Comparison of ENCODE assay signal across 26 cellular contexts in genomic region chr5:172718527-172719114, GRCh38. TPM values are rescaled to one million over a fixed set of nuclear protein-coding genes. Genes with fewer than 3 reads are reported as not detected.
DNase-seq lines count a peak whose midpoint lies in the region; ATAC-seq, FAIRE-seq and TF ChIP-seq lines count a peak whose summit lies in the region.
"Had no signal": no experiment of that assay in that cellular context is flagged by ENCODE, and none has a peak within 500 bp of the region (broad histone marks: within the 10 kb centered on the region; RNA-seq: fewer than 3 reads in every experiment).

No MANE protein-coding gene starts in this region.

- no peaks in the 10 kb centered on the region for H3K79me2 ChIP-seq in H1 (ENCODE audit: control insufficient read depth in 1 of 2, insufficient read depth in 2 of 2, low read length in 2 of 2)

- TF ChIP-seq RAD21 in IMR-90 (IDR thresholded peaks at IDR 0.05; ENCODE audit: low read length) (no peak), H1 (IDR thresholded peaks at IDR 0.05 in 1 of 2, conservative IDR thresholded peaks at IDR 0.05 in 1 of 2; ENCODE audit: low read depth in 2 of 2, low read length in 2 of 2) (no peak)

- intact Hi-C loops in natural killer cell (cut with micrococcal nuclease) (no loop called here), IMR-90 (cut with micrococcal nuclease) (loop anchor here (10.0 kb wide), 2 partner anchors 116 to 186 kb away; partner anchors contain the start of gene ERGIC1)

- no peak overlapping the region for H3K27ac Mint-ChIP-seq in natural killer cell treated with Interleukin-12 subunit alpha and Interleukin-12 subunit beta and Interleukin-15 and Interleukin-18, amount 100 ng/mL, for 72 hours
- no peak overlapping the region for H3K27ac Mint-ChIP-seq in natural killer cell
- H3K27ac Mint-ChIP-seq in stimulated activated naive B cell treated with anti-CD40 and anti-IgM and Interleukin-4, amounts not matched to agents 10 μg/mL and 1 μg/mL and 100 μg/mL, for 72 hours, result no peak overlapping the region
- H3K27ac Mint-ChIP-seq: CD14-positive monocyte; CD4-positive, alpha-beta T cell; H9 had no signal

- H2BK120ac ChIP-seq in IMR-90 (ENCODE audit: low read depth, low read length) (peak overlapping the region; percentile 53), H1 (replicated peaks; ENCODE audit: low read depth, low read length) (no peak overlapping the region), mesenchymal stem cell (ENCODE audit: low read depth, low read length) (no peak overlapping the region)

- H2AK9ac ChIP-seq in IMR-90 (replicated peaks; ENCODE audit: low read depth, low read length, poor library complexity), result no peak overlapping the region

- peaks cover 11 to 22% of the 10 kb centered on the region in 2 donors for H3K27me3 Mint-ChIP-seq in natural killer cell treated with Interleukin-12 subunit alpha and Interleukin-12 subunit beta and Interleukin-15 and Interleukin-18, amount 100 ng/mL, for 72 hours
- peaks cover 21 to 34% of the 10 kb centered on the region in 2 donors for H3K27me3 Mint-ChIP-seq in natural killer cell (ENCODE audit: low read depth in 2 of 2)
- H3K27me3 Mint-ChIP-seq in stimulated activated naive B cell treated with anti-CD40 and anti-IgM and Interleukin-4, amounts not matched to agents 10 μg/mL and 1 μg/mL and 100 μg/mL, for 72 hours, result peaks cover 0 to 5% of the 10 kb centered on the region in 2 donors
- H3K27me3 Mint-ChIP-seq: CD4-positive, alpha-beta T cell; CD8-positive, alpha-beta memory T cell had no signal

- CTCF ChIA-PET in IMR-90 (lab: Yijun Ruan, JAX) (no interaction called here), H1 (lab: Charles Lee; ENCODE audit: partially characterized antibody) (interaction anchor here (0.6 to 1.4 kb wide), 3 partner anchors 12 to 193 kb away, joined by 3 to 4 read pairs (median 3); no protein-coding TSS in a partner anchor)

- peak overlapping the region; percentile 84 for H2AK5ac ChIP-seq in IMR-90 (ENCODE audit: low read depth, low read length)
- 0 out of 2 replicates have a peak overlapping the region, but pooled peaks have one; percentile 54 for H2AK5ac ChIP-seq in H1 (ENCODE audit: low read depth, low read length)
- no peak overlapping the region for H2AK5ac ChIP-seq in mesenchymal stem cell (ENCODE audit: low read length, severe bottlenecking)

- no peak overlapping the region for H4K91ac ChIP-seq in IMR-90 (ENCODE audit: insufficient read depth, low read depth, low read length)
- H4K91ac ChIP-seq in H1 (replicated peaks; ENCODE audit: insufficient read length, low read length), result no peak overlapping the region
- no peak overlapping the region for H4K91ac ChIP-seq in mesenchymal stem cell (ENCODE audit: low read length)

- no peaks in the 10 kb centered on the region for H3K27me3 ChIP-seq in IMR-90 (ENCODE audit: control insufficient read depth, insufficient read depth, low read length)
- H3K27me3 ChIP-seq in H1 (replicated peaks in 1 of 4; ENCODE audit: control insufficient read depth in 3 of 4, extremely low read depth in 1 of 4, insufficient read depth in 3 of 4, low read length in 3 of 4), result peaks cover 0 to 14% (median 8%) of the 10 kb centered on the region in 4 experiments; a peak in 4 of 7 replicates
- no peaks in the 10 kb centered on the region for H3K27me3 ChIP-seq in mesenchymal stem cell (ENCODE audit: control insufficient read depth in 1 of 2, insufficient read depth in 1 of 2, low read length in 2 of 2)
- H3K27me3 ChIP-seq: BE2C; BLaER1 treated with 17β-estradiol and CSF1 and Interleukin-3, amounts not matched to agents 10 nM and 100 nM had no signal

- H3K4me1 ChIP-seq in IMR-90 (ENCODE audit: control insufficient read depth, insufficient read depth, low read length) (peaks cover 11% of the 10 kb centered on the region), H1 (replicated peaks in 1 of 4; ENCODE audit: control insufficient read depth in 3 of 4, insufficient read depth in 4 of 4, low read length in 3 of 4) (peaks cover 0 to 3% (median 2%) of the 10 kb centered on the region in 4 experiments; a peak in 2 of 7 replicates), mesenchymal stem cell (ENCODE audit: control insufficient read depth, insufficient read depth, low read depth, low read length) (peaks cover 10% of the 10 kb centered on the region)
- H3K4me1 ChIP-seq: BE2C had no signal

- no peak overlapping the region for H2BK12ac ChIP-seq in H1 (ENCODE audit: low read depth, low read length)
- H2BK12ac ChIP-seq in mesenchymal stem cell (ENCODE audit: low read length in 2 of 2), result no peak overlapping the region

- H2BK5ac ChIP-seq in IMR-90 (ENCODE audit: low read depth, low read length, poor library complexity, severe bottlenecking) (peak overlapping the region; percentile 45), H1 (ENCODE audit: low read depth, low read length) (0 out of 2 replicates have a peak overlapping the region, but pooled peaks have one; percentile 20), mesenchymal stem cell (ENCODE audit: low read depth, low read length, poor library complexity, severe bottlenecking) (no peak overlapping the region)

- no peak overlapping the region for H3K4me3 Mint-ChIP-seq in natural killer cell treated with Interleukin-12 subunit alpha and Interleukin-12 subunit beta and Interleukin-15 and Interleukin-18, amount 100 ng/mL, for 72 hours
- no peak overlapping the region for H3K4me3 Mint-ChIP-seq in natural killer cell
- no peak overlapping the region for H3K4me3 Mint-ChIP-seq in stimulated activated naive B cell treated with anti-CD40 and anti-IgM and Interleukin-4, amounts not matched to agents 10 μg/mL and 1 μg/mL and 100 μg/mL, for 72 hours
- H3K4me3 Mint-ChIP-seq: CD14-positive monocyte; CD4-positive, alpha-beta T cell; CD8-positive, alpha-beta memory T cell; H9 had no signal

- H3K4ac ChIP-seq in IMR-90 (ENCODE audit: low read depth, low read length) (0 out of 2 replicates have a peak overlapping the region, but pooled peaks have one; percentile 22), H1 (replicated peaks; ENCODE audit: insufficient read length, low read depth, low read length) (no peak overlapping the region), mesenchymal stem cell (ENCODE audit: low read depth in 1 of 2, low read length in 2 of 2) (no peak overlapping the region)

- H3K9ac ChIP-seq in IMR-90 (ENCODE audit: low read depth, low read length) (no peak overlapping the region), H1 (replicated peaks in 1 of 4; ENCODE audit: extremely low read depth in 1 of 4, low read depth in 3 of 4, low read length in 3 of 4) (no peak overlapping the region), mesenchymal stem cell (ENCODE audit: low read length) (no peak overlapping the region)
- H3K9ac ChIP-seq: BLaER1 treated with 17β-estradiol and CSF1 and Interleukin-3, amounts not matched to agents 10 nM and 100 nM; GM23248 had no signal

- peak overlapping the region; percentile 46; the same call in 2 of the 3 replicates for H2BK15ac ChIP-seq in IMR-90 (ENCODE audit: low read depth, low read length)
- no peak overlapping the region for H2BK15ac ChIP-seq in H1 (ENCODE audit: low read length)
- no peak overlapping the region for H2BK15ac ChIP-seq in mesenchymal stem cell (ENCODE audit: low read depth, poor library complexity, severe bottlenecking)

- peaks cover 6% of the 10 kb centered on the region; the same call in 1 of the 2 replicates for H3K9me1 ChIP-seq in IMR-90 (ENCODE audit: insufficient read depth, low read length)

- no peak for TF ChIP-seq CTCF in natural killer cell (IDR thresholded peaks at IDR 0.05)
- TF ChIP-seq CTCF in IMR-90 (conservative IDR thresholded peaks at IDR 0.05; ENCODE audit: low read depth, low read length), result no peak
- TF ChIP-seq CTCF in H1 (IDR thresholded peaks at IDR 0.05; ENCODE audit: control extremely low read depth in 1 of 3, insufficient read depth in 1 of 3, low read depth in 1 of 3, low read length in 3 of 3), result no peak

- H3K56ac ChIP-seq in IMR-90 (ENCODE audit: extremely low read depth, insufficient read depth, low read length), result no peak overlapping the region
- H3K56ac ChIP-seq in H1 (replicated peaks; ENCODE audit: insufficient read length, low read depth, low read length), result peak overlapping the region; percentile 66

- WGBS in IMR-90 (ENCODE audit: extremely low coverage in 2 of 2, insufficient read length in 1 of 2), 2 experiments, result 79 to 100% methylated on average over 2 to 3 of the region's 3 CpGs
- WGBS in H1 (ENCODE audit: extremely low coverage in 1 of 2, insufficient coverage in 1 of 2, insufficient read length in 1 of 2, insufficient replicate concordance in 2 of 2, low coverage in 1 of 2, low lambda C conversion rate in 2 of 2, missing lambda C conversion rate in 1 of 2), 2 experiments, result 76 to 100% methylated on average over 2 to 3 of the region's 3 CpGs
- 92% methylated on average over 3 of the region's 3 CpGs for WGBS in mesenchymal stem cell

- dilution Hi-C loops in IMR-90 (cut with HindIII; ENCODE audit: low sequenced_read_pairs, unreplicated experiment), result no loop called here

- BruUV-seq in IMR-90 (replicated peaks; lab: Mats Ljungman, UMichigan), result no TSS peak

- H2BK20ac ChIP-seq in IMR-90 (ENCODE audit: low read depth, low read length) (no peak overlapping the region), H1 (ENCODE audit: low read length) (no peak overlapping the region)

- TF ChIP-seq EP300 in H1 (IDR thresholded peaks at IDR 0.05; ENCODE audit: borderline replicate concordance in 1 of 2, low read depth in 2 of 2, low read length in 2 of 2), result no peak

- no peak for ATAC-seq in natural killer cell treated with Interleukin-12 subunit alpha and Interleukin-12 subunit beta and Interleukin-15 and Interleukin-18, amount 100 ng/mL, for 72 hours
- ATAC-seq in natural killer cell (no peak), IMR-90 (ENCODE audit: low read depth) (no peak), HG03439 (IDR thresholded peaks at IDR 0.05; ENCODE audit: unreplicated experiment) (no peak)
- no peak for ATAC-seq in stimulated activated naive B cell treated with anti-CD40 and anti-IgM and Interleukin-4, amounts not matched to agents 10 μg/mL and 1 μg/mL and 100 μg/mL, for 72 hours (replicated peaks)
- ATAC-seq: A549, GM12878, HCT116 had no signal

- H4K5ac ChIP-seq in IMR-90 (ENCODE audit: low read depth, low read length), result no peak overlapping the region
- no peak overlapping the region for H4K5ac ChIP-seq in H1 (ENCODE audit: insufficient read length, low read depth, low read length)

- no peak overlapping the region for H4K8ac ChIP-seq in IMR-90 (ENCODE audit: low read depth in 2 of 2, low read length in 2 of 2)
- H4K8ac ChIP-seq in H1 (ENCODE audit: extremely low read depth, insufficient read depth, low read length), result no peak overlapping the region
- no peak overlapping the region for H4K8ac ChIP-seq in mesenchymal stem cell (ENCODE audit: low read length)

- no peak overlapping the region for H3K27ac ChIP-seq in IMR-90 (ENCODE audit: insufficient read depth, low read length)
- no peak overlapping the region for H3K27ac ChIP-seq in H1 (ENCODE audit: low read depth, low read length)
- H3K27ac ChIP-seq in mesenchymal stem cell (ENCODE audit: low read length, poor library complexity, severe bottlenecking), result no peak overlapping the region
- H3K27ac ChIP-seq: BLaER1 treated with 17β-estradiol and CSF1 and Interleukin-3, amounts not matched to agents 10 nM and 100 nM; GM23248 had no signal

- no peaks in the 10 kb centered on the region for H3K9me3 Mint-ChIP-seq in natural killer cell treated with Interleukin-12 subunit alpha and Interleukin-12 subunit beta and Interleukin-15 and Interleukin-18, amount 100 ng/mL, for 72 hours
- H3K9me3 Mint-ChIP-seq in natural killer cell, result no peaks in the 10 kb centered on the region
- H3K9me3 Mint-ChIP-seq in stimulated activated naive B cell treated with anti-CD40 and anti-IgM and Interleukin-4, amounts not matched to agents 10 μg/mL and 1 μg/mL and 100 μg/mL, for 72 hours, result no peaks in the 10 kb centered on the region
- H3K9me3 Mint-ChIP-seq: CD14-positive monocyte; CD4-positive, alpha-beta T cell; CD8-positive, alpha-beta memory T cell; H9 had no signal

- H3K4me2 ChIP-seq in IMR-90 (ENCODE audit: low read depth, low read length), result no peak overlapping the region
- H3K4me2 ChIP-seq in H1 (ENCODE audit: insufficient read depth in 1 of 2, low read depth in 2 of 2, low read length in 2 of 2), result no peak overlapping the region
- no peak overlapping the region for H3K4me2 ChIP-seq in mesenchymal stem cell (ENCODE audit: low read length, poor library complexity, severe bottlenecking)
- H3K4me2 ChIP-seq: A549 had no signal

- H3K23ac ChIP-seq in IMR-90 (ENCODE audit: low read depth, low read length) (no peak overlapping the region), H1 (ENCODE audit: insufficient read length) (no peak overlapping the region), mesenchymal stem cell (ENCODE audit: low read length in 2 of 2) (no peak overlapping the region)

- no peaks in the 10 kb centered on the region for H3K36me3 Mint-ChIP-seq in natural killer cell treated with Interleukin-12 subunit alpha and Interleukin-12 subunit beta and Interleukin-15 and Interleukin-18, amount 100 ng/mL, for 72 hours
- no peaks in the 10 kb centered on the region for H3K36me3 Mint-ChIP-seq in natural killer cell
- no peaks in the 10 kb centered on the region for H3K36me3 Mint-ChIP-seq in stimulated activated naive B cell treated with anti-CD40 and anti-IgM and Interleukin-4, amounts not matched to agents 10 μg/mL and 1 μg/mL and 100 μg/mL, for 72 hours
- H3K36me3 Mint-ChIP-seq: CD14-positive monocyte; CD8-positive, alpha-beta memory T cell had no signal

- H3K14ac ChIP-seq in IMR-90 (replicated peaks; ENCODE audit: low read depth, low read length) (no peak overlapping the region; the same call in 1 of the 2 replicates), H1 (ENCODE audit: insufficient read length) (no peak overlapping the region), mesenchymal stem cell (ENCODE audit: low read length in 2 of 2) (no peak overlapping the region)

- H3K18ac ChIP-seq in IMR-90 (ENCODE audit: low read depth, low read length), result no peak overlapping the region
- no peak overlapping the region for H3K18ac ChIP-seq in H1 (ENCODE audit: extremely low read depth, low read length)
- no peak overlapping the region for H3K18ac ChIP-seq in mesenchymal stem cell (ENCODE audit: low read depth in 1 of 2, low read length in 2 of 2)

- H3K23me2 ChIP-seq in H1 (ENCODE audit: low read depth, low read length), result peaks cover 8% of the 10 kb centered on the region; the same call in 1 of the 2 replicates

- H3K79me1 ChIP-seq in IMR-90 (ENCODE audit: low read depth in 1 of 2, low read length in 2 of 2), result peaks cover 0 to 5% of the 10 kb centered on the region in 2 experiments; a peak in 2 of 4 replicates
- H3K79me1 ChIP-seq in H1 (ENCODE audit: low read depth, low read length), result no peaks in the 10 kb centered on the region
- H3K79me1 ChIP-seq in mesenchymal stem cell (replicated peaks; ENCODE audit: low read length, poor library complexity, severe bottlenecking), result no peaks in the 10 kb centered on the region

- H4K20me1 ChIP-seq in IMR-90 (ENCODE audit: insufficient read depth, low read length) (no peaks in the 10 kb centered on the region), H1 (replicated peaks in 1 of 2; ENCODE audit: control insufficient read depth in 1 of 2, insufficient read depth in 2 of 2, low read length in 2 of 2) (peaks cover 2 to 4% of the 10 kb centered on the region in 2 experiments)
- H4K20me1 ChIP-seq: BLaER1 treated with 17β-estradiol and CSF1 and Interleukin-3, amounts not matched to agents 10 nM and 100 nM had no signal

- POLR2A ChIA-PET in IMR-90 (lab: Charles Lee; ENCODE audit: unreplicated experiment), result no interaction called here
- POLR2A ChIA-PET in H1 (lab: Charles Lee; ENCODE audit: partially characterized antibody), result no interaction called here

- no peak for TF ChIP-seq POLR2A in IMR-90 (IDR thresholded peaks at IDR 0.05; ENCODE audit: low read depth, low read length)
- TF ChIP-seq POLR2A in H1 (IDR thresholded peaks at IDR 0.05; ENCODE audit: control extremely low read depth in 1 of 2, low read depth in 2 of 2, low read length in 2 of 2), result no peak

- H2AFZ ChIP-seq in IMR-90 (replicated peaks; ENCODE audit: low read length, poor library complexity) (no peak overlapping the region), H1 (ENCODE audit: low read length) (no peak overlapping the region), mesenchymal stem cell (ENCODE audit: low read depth, low read length) (no peak overlapping the region)
- H2AFZ ChIP-seq: GM23248 had no signal

- DNase-seq in natural killer cell treated with Interleukin-12 subunit alpha and Interleukin-12 subunit beta and Interleukin-15 and Interleukin-18, amount 100 ng/mL, for 72 hours (ENCODE audit: low spot score), result peak; percentile 1
- DNase-seq in natural killer cell (no peak), IMR-90 (no peak), H1 (ENCODE audit: low read depth in 1 of 2, low spot score in 2 of 2) (no peak), mesenchymal stem cell (no peak)
- no peak for DNase-seq in stimulated activated naive B cell treated with anti-CD40 and anti-IgM and Interleukin-4, amounts not matched to agents 10 μg/mL and 1 μg/mL and 100 μg/mL, for 72 hours
- DNase-seq: 8988T; ACHN; AML-193; BE2C; CD4-positive, alpha-beta T cell; CD8-positive, alpha-beta memory T cell; DMS 273 treated with DMSO at 0.1 percent for 48 hours; DMS79; EL; GDM1; H9 had no signal

- H3K4me1 Mint-ChIP-seq in natural killer cell treated with Interleukin-12 subunit alpha and Interleukin-12 subunit beta and Interleukin-15 and Interleukin-18, amount 100 ng/mL, for 72 hours (ENCODE audit: low read depth in 2 of 2), result peaks cover 22 to 32% of the 10 kb centered on the region in 2 donors
- H3K4me1 Mint-ChIP-seq in natural killer cell, result peaks cover 32 to 33% of the 10 kb centered on the region in 2 donors
- peaks cover 5 to 9% of the 10 kb centered on the region in 2 donors for H3K4me1 Mint-ChIP-seq in stimulated activated naive B cell treated with anti-CD40 and anti-IgM and Interleukin-4, amounts not matched to agents 10 μg/mL and 1 μg/mL and 100 μg/mL, for 72 hours

- in situ Hi-C loops in IMR-90 (cut with MboI; ENCODE audit: low sequenced_read_pairs), result loop anchor here (5.0 to 25.0 kb wide), 3 partner anchors 49 to 869 kb away; no protein-coding TSS in a partner anchor

- H3K9me3 ChIP-seq in IMR-90 (ENCODE audit: control insufficient read depth, insufficient read depth, low read length), result no peaks in the 10 kb centered on the region
- no peaks in the 10 kb centered on the region for H3K9me3 ChIP-seq in H1 (ENCODE audit: insufficient read depth in 2 of 2, low read depth in 1 of 2, low read length in 1 of 2)
- no peaks in the 10 kb centered on the region for H3K9me3 ChIP-seq in mesenchymal stem cell (ENCODE audit: control insufficient read depth, low read length)
- H3K9me3 ChIP-seq: A549; BE2C; BLaER1 treated with 17β-estradiol and CSF1 and Interleukin-3, amounts not matched to agents 10 nM and 100 nM had no signal

- FAIRE-seq in H1 (lab: Jason Lieb, UNC), result no peak
- FAIRE-seq: A549, D721Med, GM12878, GM19239 had no signal

- no peak overlapping the region for H3K4me3 ChIP-seq in IMR-90 (ENCODE audit: insufficient read depth, low read depth, low read length)
- no peak overlapping the region for H3K4me3 ChIP-seq in H1 (ENCODE audit: extremely low read depth in 1 of 4, insufficient read depth in 2 of 4, low read depth in 3 of 4, low read length in 4 of 4)
- H3K4me3 ChIP-seq in mesenchymal stem cell (ENCODE audit: insufficient read depth in 1 of 2, low read depth in 1 of 2, low read length in 2 of 2), result no peak overlapping the region
- H3K4me3 ChIP-seq: A549; BLaER1 treated with 17β-estradiol and CSF1 and Interleukin-3, amounts not matched to agents 10 nM and 100 nM; GM12878; GM23248 had no signal

- H3K36me3 ChIP-seq in IMR-90 (ENCODE audit: control insufficient read depth, insufficient read depth, low read length) (no peaks in the 10 kb centered on the region), H1 (ENCODE audit: control insufficient read depth in 2 of 4, insufficient read depth in 4 of 4, low read length in 3 of 4) (no peaks in the 10 kb centered on the region), mesenchymal stem cell (ENCODE audit: control insufficient read depth in 1 of 2, insufficient read depth in 2 of 2, low read depth in 1 of 2, low read length in 2 of 2) (no peaks in the 10 kb centered on the region)
- H3K36me3 ChIP-seq: BE2C; BLaER1 treated with 17β-estradiol and CSF1 and Interleukin-3, amounts not matched to agents 10 nM and 100 nM had no signal

RNA-seq across cellular contexts. Expression of gene DUSP1, which starts 52.4 kb away (rescaled TPM):
- total RNA-seq in natural killer cell treated with Interleukin-12 subunit alpha and Interleukin-12 subunit beta and Interleukin-15 and Interleukin-18, amount 100 ng/mL, for 72 hours, result 10 to 100 TPM; 12.4 to 13.6 TPM
- total RNA-seq in natural killer cell (1,000 to 10,000 TPM; 1,579 to 2,725 (median 2,168) TPM), IMR-90 (2012; rRNA removed) (304 and 320 TPM in 2 replicates)
- polyA plus RNA-seq in IMR-90 (2012; rRNA removed) (467 and 674 TPM in 2 replicates), H1 (2011; rRNA removed) (11.4 and 11.7 TPM in 2 replicates)
- 405 and 1,457 TPM in 2 replicates for polyA plus RNA-seq in IMR-90 (2012; cell fraction: cytosol; rRNA removed)
- 1,904 and 1,990 TPM in 2 replicates for polyA plus RNA-seq in IMR-90 (2012; cell fraction: nucleus; rRNA removed; ENCODE audit: low replicate concordance)
- total RNA-seq in H1 (2021; fragmentation: NEBNext Ultra II Directional; extraction: Animal tissue kit (Norgen Biotek cat#: 25700)), result 6.5 and 8.6 TPM in 2 replicates
- polyA plus RNA-seq in H1 (2011; cell fraction: cytosol; rRNA removed), result 11.3 TPM
- polyA plus RNA-seq in H1 (2011; cell fraction: nucleus; rRNA removed), result 15.3 TPM
- 6.9 to 8.1 TPM (median 7.2 TPM) in 4 replicates for polyA plus RNA-seq in H1 (2012, experiment 1 of 2)
- 7.6 TPM for polyA plus RNA-seq in H1 (2012, experiment 2 of 2)
- polyA plus RNA-seq in H1 (2013, experiment 1 of 2), result 3.2 TPM
- 2.9 TPM for polyA plus RNA-seq in H1 (2013, experiment 2 of 2)
- 17.6 and 18.7 TPM in 2 replicates for polyA minus RNA-seq in H1 (2011; rRNA and poly(A)+ RNA removed)
- 10.2 TPM for polyA minus RNA-seq in H1 (2011; cell fraction: cytosol; rRNA and poly(A)+ RNA removed)
- 47.4 TPM for polyA minus RNA-seq in H1 (2011; cell fraction: nucleus; rRNA and poly(A)+ RNA removed)
- polyA plus RNA-seq in mesenchymal stem cell (2013, experiment 1 of 2), result 214 TPM
- polyA plus RNA-seq in mesenchymal stem cell (2013, experiment 2 of 2), result 205 TPM

Comparison
In these comparisons a context has a peak if more than half of its experiments do, and no peak if none do; other contexts are left out.
1. RNA of gene DUSP1, which starts 52.4 kb away (total RNA-seq): 1,579 to 2,725 TPM in natural killer cell and 304 to 320 TPM in IMR-90; 12.4 to 13.6 TPM in natural killer cell treated with Interleukin-12 subunit alpha and Interleukin-12 subunit beta and Interleukin-15 and Interleukin-18, amount 100 ng/mL, for 72 hours and 6.5 to 8.6 TPM in H1; every median in the first group is over 10 times any median in the second.